ENCODE assay signal across 8 cellular contexts in genomic region chr2:172438064-172438421, GRCh38. TPM values are rescaled to one million over a fixed set of nuclear protein-coding genes. Genes with fewer than 3 reads are reported as not detected.
DNase-seq lines count a peak whose midpoint lies in the region; ATAC-seq and TF ChIP-seq lines count a peak whose summit lies in the region.

No MANE protein-coding gene starts in this region.

- H3K36me3 ChIP-seq in gastrocnemius medialis (no peaks in the 10 kb centered on the region), osteoblast (ENCODE audit: insufficient read depth, low read length) (no peaks in the 10 kb centered on the region)

- H3K27me3 ChIP-seq in mononuclear cell (ENCODE audit: insufficient read depth, low read length) (peaks cover 7% of the 10 kb centered on the region), gastrocnemius medialis (no peaks in the 10 kb centered on the region), osteoblast (ENCODE audit: insufficient read depth, low read length) (no peaks in the 10 kb centered on the region)

- DNase-seq in Daoy (ENCODE audit: low read depth) = peak; percentile 55
- peak; percentile 66 to 68 for DNase-seq in activated CD4-positive, alpha-beta T cell treated with anti-CD3 and anti-CD28 coated beads for 4 hours
- no peak for DNase-seq in NCI-H2029 treated with DMSO at 0.1 percent for 48 hours (lab: John Stamatoyannopoulos, UW)
- no peak for DNase-seq in coronary artery (ENCODE audit: low spot score)
- no peak for DNase-seq in gastrocnemius medialis
- DNase-seq in osteoblast (ENCODE audit: insufficient read length, low spot score, missing footprints) = no peak

- H3K4me2 ChIP-seq in osteoblast (ENCODE audit: insufficient read depth, low read length) = no peak overlapping the region

- H3K27ac ChIP-seq in coronary artery = no peak overlapping the region
- H3K27ac ChIP-seq in gastrocnemius medialis = peak overlapping the region in 1 of 4 donors; percentile 39
- H3K27ac ChIP-seq in osteoblast (ENCODE audit: low read depth, low read length) = no peak overlapping the region

- H3K9me3 ChIP-seq in mononuclear cell (ENCODE audit: low read depth, low read length) = no peaks in the 10 kb centered on the region
- H3K9me3 ChIP-seq in gastrocnemius medialis = no peaks in the 10 kb centered on the region
- H3K9me3 ChIP-seq in osteoblast (ENCODE audit: low read depth, low read length) = no peaks in the 10 kb centered on the region

- no peak for TF ChIP-seq POLR2A in gastrocnemius medialis (IDR thresholded peaks at IDR 0.05)

- no peaks in the 10 kb centered on the region for H4K20me1 ChIP-seq in osteoblast (ENCODE audit: insufficient read depth, low read length)

- H3K4me1 ChIP-seq in mononuclear cell (ENCODE audit: insufficient read depth, low read length) (peaks cover 75% of the 10 kb centered on the region), gastrocnemius medialis (peaks cover 51 to 74% of the 10 kb centered on the region in 2 donors), osteoblast (ENCODE audit: insufficient read depth, low read length) (peaks cover 22% of the 10 kb centered on the region)

- TF ChIP-seq CTCF in coronary artery (IDR thresholded peaks at IDR 0.05) = no peak
- TF ChIP-seq CTCF in gastrocnemius medialis (IDR thresholded peaks at IDR 0.05 in 4 of 5, conservative IDR thresholded peaks at IDR 0.05 in 1 of 5) = no peak
- no peak for TF ChIP-seq CTCF in osteoblast (IDR thresholded peaks at IDR 0.05; ENCODE audit: extremely low read depth, low read depth, low read length)

- intact Hi-C loops in gastrocnemius medialis (cut with DNase I; ENCODE audit: low total_unique reads) = no loop called here

- no peaks in the 10 kb centered on the region for H3K79me2 ChIP-seq in osteoblast (ENCODE audit: insufficient read depth, low read length)

- peak; percentile 33 for ATAC-seq in HG02885 (IDR thresholded peaks at IDR 0.05; ENCODE audit: poor library complexity, unreplicated experiment)
- no peak for ATAC-seq in gastrocnemius medialis

- H3K4me3 ChIP-seq in mononuclear cell (ENCODE audit: low read length) = peak overlapping the region; percentile 22
- no peak overlapping the region for H3K4me3 ChIP-seq in coronary artery
- no peak overlapping the region for H3K4me3 ChIP-seq in gastrocnemius medialis
- no peak overlapping the region for H3K4me3 ChIP-seq in osteoblast (ENCODE audit: insufficient read depth, low read length)

- no peak overlapping the region for H2AFZ ChIP-seq in osteoblast (ENCODE audit: low read length)

- in situ Hi-C loops in gastrocnemius medialis (cut with MboI; ENCODE audit: low sequenced_read_pairs in 4 of 4) = no loop called here

RNA-seq across cellular contexts. Expression of gene ITGA6, which starts 10.7 kb away (rescaled TPM):
- 27.4 and 42.4 TPM in 2 replicates for total RNA-seq in Daoy (2014; rRNA removed; shearing (Covaris generic))
- 116 TPM for total RNA-seq in mononuclear cell
- total RNA-seq in gastrocnemius medialis = 10 to 100 TPM; 22.5 to 40.6 (median 29.2) TPM
- 6.5 and 9.0 TPM in 2 replicates for total RNA-seq in osteoblast

Comparison
In these comparisons a context has a peak if more than half of its experiments do, and no peak if none do; other contexts are left out.
1. DNase-seq: peak in Daoy (single experiment) and activated CD4-positive, alpha-beta T cell treated with anti-CD3 and anti-CD28 coated beads for 4 hours (2 of 2); none in NCI-H2029 treated with DMSO at 0.1 percent for 48 hours (single experiment), coronary artery (single experiment), gastrocnemius medialis (0 of 2) and osteoblast (single experiment).